8 cellular contexts compared by ENCODE assay signal in genomic region chr4:120049732-120050494, GRCh38. TPM values are rescaled to one million over a fixed set of nuclear protein-coding genes. Genes with fewer than 3 reads are reported as not detected.
DNase-seq lines count a peak whose midpoint lies in the region; ATAC-seq and TF ChIP-seq lines count a peak whose summit lies in the region.

No MANE protein-coding gene starts in this region.

- H3K4me1 ChIP-seq in CD8-positive, alpha-beta T cell (ENCODE audit: insufficient read depth, low read length) = no peaks in the 10 kb centered on the region
- H3K4me1 ChIP-seq in endocrine pancreas (ENCODE audit: control insufficient read depth, insufficient read depth, low read length) = peaks cover 6% of the 10 kb centered on the region

- no peaks in the 10 kb centered on the region for H3K27me3 ChIP-seq in CD8-positive, alpha-beta T cell (ENCODE audit: insufficient read depth, low read length)
- H3K27me3 ChIP-seq in endocrine pancreas (ENCODE audit: control insufficient read depth, insufficient read depth, low read length) = no peaks in the 10 kb centered on the region

- H3K9ac ChIP-seq in endocrine pancreas (ENCODE audit: control insufficient read depth, insufficient read depth, low read length) = peak overlapping the region; percentile 2

- peak; percentile 46 to 79 (median 65) for DNase-seq in CD8-positive, alpha-beta T cell
- DNase-seq in NCI-H82 treated with DMSO at 0.1 percent for 48 hours (lab: John Stamatoyannopoulos, UW; ENCODE audit: unreplicated experiment) (peak; percentile 38), midbrain (lab: John Stamatoyannopoulos, UW) (peak; percentile 85)
- DNase-seq in activated CD8-positive, alpha-beta memory T cell treated with anti-CD3 and anti-CD28 coated beads for 4 hours (ENCODE audit: low read depth in 2 of 2) = peak; percentile 35 to 43
- peak; percentile 19 to 28 for DNase-seq in stimulated activated CD8-positive, alpha-beta memory T cell treated with anti-CD3 and anti-CD28 coated beads, Interleukin-15, amount 100 ng/mL, for 48 hours (ENCODE audit: low read depth in 2 of 2)

- peak; percentile 90 for TF ChIP-seq CTCF in CD8-positive, alpha-beta T cell (IDR thresholded peaks at IDR 0.05)

- H3K4me3 ChIP-seq in CD8-positive, alpha-beta T cell (ENCODE audit: low read depth, low read length) = no peak overlapping the region
- H3K4me3 ChIP-seq in endocrine pancreas (ENCODE audit: control insufficient read depth, insufficient read depth, low read length) = peak overlapping the region; percentile 29

- no peaks in the 10 kb centered on the region for H3K36me3 ChIP-seq in CD8-positive, alpha-beta T cell (ENCODE audit: insufficient read depth, low read length)
- H3K36me3 ChIP-seq in endocrine pancreas (ENCODE audit: control insufficient read depth, insufficient read depth, low read length) = no peaks in the 10 kb centered on the region

- H3K4me3 Mint-ChIP-seq in CD8-positive, alpha-beta T cell = peak overlapping the region; percentile 54

- CTCF ChIA-PET in CD8-positive, alpha-beta T cell (lab: Charles Lee) = interaction anchor here (1.3 to 2.0 kb wide), 2 partner anchors 422 to 1067 kb away, joined by 4 to 5 read pairs; partner anchors contain the start of gene PDE5A

- H3K4me1 Mint-ChIP-seq in CD8-positive, alpha-beta T cell (ENCODE audit: low read depth) = peaks cover 2% of the 10 kb centered on the region

- intact Hi-C loops in CD8-positive, alpha-beta T cell (cut with DNase I, micrococcal nuclease) = loop anchor here (1.0 to 10.0 kb wide), 9 partner anchors 421 to 1278 kb away; no protein-coding TSS in a partner anchor

- H3K27me3 Mint-ChIP-seq in CD8-positive, alpha-beta T cell (ENCODE audit: low read depth) = no peaks in the 10 kb centered on the region

- no peak overlapping the region for H3K27ac ChIP-seq in CD8-positive, alpha-beta T cell (ENCODE audit: low read depth, low read length)

- no peak overlapping the region for H3K27ac Mint-ChIP-seq in CD8-positive, alpha-beta T cell

- no peaks in the 10 kb centered on the region for H3K9me3 Mint-ChIP-seq in CD8-positive, alpha-beta T cell

- H3K9me3 ChIP-seq in CD8-positive, alpha-beta T cell (ENCODE audit: low read length) = no peaks in the 10 kb centered on the region
- H3K9me3 ChIP-seq in endocrine pancreas (ENCODE audit: control insufficient read depth, low read length) = no peaks in the 10 kb centered on the region

- POLR2A ChIA-PET in CD8-positive, alpha-beta T cell (lab: Charles Lee) = no interaction called here

- peak; percentile 98 for ATAC-seq in CD8-positive, alpha-beta T cell
- peak; percentile 87 for ATAC-seq in GM19351 (IDR thresholded peaks at IDR 0.05; ENCODE audit: unreplicated experiment)
- peak; percentile 84 for ATAC-seq in HG03442 (IDR thresholded peaks at IDR 0.05; ENCODE audit: unreplicated experiment)

- no peaks in the 10 kb centered on the region for H3K36me3 Mint-ChIP-seq in CD8-positive, alpha-beta T cell

RNA-seq across cellular contexts. Expression of gene MAD2L1, which starts 16.7 kb away (rescaled TPM):
- total RNA-seq in CD8-positive, alpha-beta T cell = 1 to 10 TPM; 7.4 to 9.1 TPM

Comparison
In these comparisons a context has a peak if more than half of its experiments do, and no peak if none do; other contexts are left out.
1. DNase-seq: peak in every context shown above with its lines; median percentile 85 in midbrain; 65 in CD8-positive, alpha-beta T cell; 39 in activated CD8-positive, alpha-beta memory T cell treated with anti-CD3 and anti-CD28 coated beads for 4 hours; 38 in NCI-H82 treated with DMSO at 0.1 percent for 48 hours; 24 in stimulated activated CD8-positive, alpha-beta memory T cell treated with anti-CD3 and anti-CD28 coated beads, Interleukin-15, amount 100 ng/mL, for 48 hours.